ENCODE assay signal across 8 cellular contexts in the genomic region with DNA sequence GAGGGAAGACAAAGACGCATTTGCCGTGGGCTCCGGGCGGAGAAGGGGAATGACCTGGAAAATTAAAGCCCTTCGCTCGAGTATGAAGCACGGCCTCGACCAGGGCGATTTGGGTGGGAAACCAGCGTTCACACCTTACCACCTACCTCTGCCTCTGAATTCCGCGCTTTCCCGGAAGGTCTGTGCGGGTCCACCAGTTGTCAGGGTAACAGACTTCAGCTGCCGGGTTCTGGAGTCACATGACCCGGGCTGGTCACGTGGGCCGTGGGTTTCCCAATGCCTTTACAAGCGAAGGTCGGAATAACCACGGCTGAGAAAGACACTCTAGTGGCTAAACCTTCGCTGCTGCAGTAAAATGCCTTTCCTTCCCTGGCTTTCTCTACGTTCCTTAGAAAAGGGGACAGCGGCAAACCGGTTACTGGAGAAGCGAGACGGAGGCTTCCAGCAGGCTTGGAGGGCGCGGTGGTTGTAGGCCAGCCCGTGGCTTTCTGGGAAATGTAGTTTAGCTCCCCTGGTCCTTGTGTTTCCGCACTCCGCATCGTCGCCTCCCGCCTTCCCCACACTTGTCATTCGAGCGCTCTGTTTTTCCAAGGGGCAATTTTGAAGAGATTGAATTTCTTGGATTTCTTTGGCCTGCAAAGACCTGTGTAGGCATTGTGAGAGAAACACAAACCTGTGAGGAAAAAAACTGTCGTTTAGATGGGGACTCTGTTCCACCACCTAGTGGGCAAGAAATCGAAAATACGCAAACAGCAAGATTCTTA. TPM values are rescaled to one million over a fixed set of nuclear protein-coding genes. Genes with fewer than 3 reads are reported as not detected.
DNase-seq lines count a peak whose midpoint lies in the region; ATAC-seq and TF ChIP-seq lines count a peak whose summit lies in the region.

A gene with protein sequence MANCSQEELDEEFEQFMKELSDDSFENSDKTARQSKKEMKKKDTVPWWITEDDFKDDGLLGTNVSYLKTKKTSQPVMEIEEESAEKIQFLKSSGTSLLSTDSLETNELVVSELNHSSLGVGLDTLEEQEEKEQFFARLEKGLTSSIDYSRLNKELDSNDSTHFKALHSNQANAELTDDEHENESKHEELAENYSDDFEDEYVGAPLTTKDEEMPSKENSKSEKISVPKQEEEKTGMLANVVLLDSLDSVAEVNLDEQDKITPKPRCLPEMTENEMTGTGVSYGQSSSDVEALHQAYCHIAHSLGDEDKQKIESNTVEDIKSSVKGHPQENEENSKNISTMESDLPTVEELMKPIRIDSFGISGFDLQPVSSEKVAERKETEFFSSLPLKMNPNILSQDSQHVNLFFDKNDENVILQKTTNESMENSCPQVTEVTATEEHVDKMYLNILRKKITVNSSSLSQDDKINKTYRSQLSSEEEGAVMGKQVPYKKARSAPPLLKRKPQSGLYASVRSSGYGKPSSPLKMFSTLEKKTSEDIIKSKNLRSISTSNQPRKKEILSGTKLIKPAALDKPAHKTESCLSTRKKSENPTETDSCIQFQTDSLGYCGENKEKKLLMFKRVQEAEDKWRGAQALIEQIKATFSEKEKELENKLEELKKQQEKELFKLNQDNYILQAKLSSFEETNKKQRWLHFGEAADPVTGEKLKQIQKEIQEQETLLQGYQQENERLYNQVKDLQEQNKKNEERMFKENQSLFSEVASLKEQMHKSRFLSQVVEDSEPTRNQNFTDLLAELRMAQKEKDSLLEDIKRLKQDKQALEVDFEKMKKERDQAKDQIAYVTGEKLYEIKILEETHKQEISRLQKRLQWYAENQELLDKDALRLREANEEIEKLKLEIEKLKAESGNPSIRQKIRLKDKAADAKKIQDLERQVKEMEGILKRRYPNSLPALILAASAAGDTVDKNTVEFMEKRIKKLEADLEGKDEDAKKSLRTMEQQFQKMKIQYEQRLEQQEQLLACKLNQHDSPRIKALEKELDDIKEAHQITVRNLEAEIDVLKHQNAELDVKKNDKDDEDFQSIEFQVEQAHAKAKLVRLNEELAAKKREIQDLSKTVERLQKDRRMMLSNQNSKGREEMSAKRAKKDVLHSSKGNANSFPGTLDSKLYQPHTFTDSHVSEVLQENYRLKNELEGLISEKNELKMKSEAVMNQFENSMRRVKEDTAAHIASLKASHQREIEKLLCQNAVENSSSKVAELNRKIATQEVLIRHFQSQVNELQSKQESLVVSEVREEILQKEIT (N-terminal part only) (minus strand): TSS at position 210 of the 764 bp plus-strand sequence. CDS start 1,250 bp downstream, outside the sequence.

- H3K4me3 ChIP-seq in OCI-LY3 (ENCODE audit: low read length) = peak within 1 kb of the TSS; percentile 87
- peak within 1 kb of the TSS; percentile 63 to 95 for H3K4me3 ChIP-seq in muscle layer of colon (ENCODE audit: low read depth in 1 of 2, low read length in 2 of 2)

- H3K79me2 ChIP-seq in OCI-LY3 (ENCODE audit: low read length) = no peaks in the 10 kb centered on the region

- H3K9me3 ChIP-seq in OCI-LY3 (ENCODE audit: insufficient read depth, low read length) (no peaks in the 10 kb centered on the region), muscle layer of colon (ENCODE audit: low read length) (no peaks in the 10 kb centered on the region)

- peak; percentile 99 for ATAC-seq in GM21526 (IDR thresholded peaks at IDR 0.05; ENCODE audit: low FRiP score, unreplicated experiment)
- ATAC-seq in esophagus mucosa = peak; percentile 94

- DNase-seq in DMS114 treated with DMSO at 0.1 percent for 48 hours (lab: John Stamatoyannopoulos, UW; ENCODE audit: unreplicated experiment) (peak; percentile 78), HuH-7.5 (ENCODE audit: low spot score) (peak; percentile 47), activated T-cell treated with anti-CD3 and anti-CD28 coated beads for 48 hours (ENCODE audit: low read depth) (peak; percentile 77)
- peak; percentile 80 for DNase-seq in stimulated activated CD8-positive, alpha-beta memory T cell treated with anti-CD3 and anti-CD28 coated beads, Interleukin-7, amount 100 ng/mL, for 24 hours (ENCODE audit: low read depth)

- peak within 1 kb of the TSS; percentile 21; the same call in 1 of the 2 replicates for H3K27ac ChIP-seq in OCI-LY3 (ENCODE audit: low read length)
- H3K27ac ChIP-seq in muscle layer of colon (ENCODE audit: low read depth, low read length) = peak within 1 kb of the TSS; percentile 86

- H3K4me1 ChIP-seq in OCI-LY3 (ENCODE audit: low read length) (peaks cover 11% of the 10 kb centered on the region), muscle layer of colon (ENCODE audit: insufficient read depth, low read length) (peaks cover 9% of the 10 kb centered on the region)

- peak within 1 kb of the TSS; percentile 69 for H3K9ac ChIP-seq in OCI-LY3 (ENCODE audit: low read length)
- peak within 1 kb of the TSS; percentile 77 for H3K9ac ChIP-seq in muscle layer of colon (ENCODE audit: low read length)

- TF ChIP-seq CTCF in OCI-LY3 (IDR thresholded peaks at IDR 0.05; ENCODE audit: low read depth, low read length) = peak; percentile 93

- no peaks in the 10 kb centered on the region for H3K36me3 ChIP-seq in OCI-LY3 (replicated peaks; ENCODE audit: low read depth, low read length)
- no peaks in the 10 kb centered on the region for H3K36me3 ChIP-seq in muscle layer of colon (ENCODE audit: insufficient read depth, low read length)

- peak within 1 kb of the TSS; percentile 75 for H3K4me2 ChIP-seq in OCI-LY3 (ENCODE audit: low read length)

- H2AFZ ChIP-seq in OCI-LY3 (ENCODE audit: low read depth, low read length) = peak within 1 kb of the TSS; percentile 97

- H3K27me3 ChIP-seq in OCI-LY3 (ENCODE audit: low read depth, low read length) (peaks cover 16% of the 10 kb centered on the region), muscle layer of colon (ENCODE audit: control insufficient read depth in 1 of 2, insufficient read depth in 2 of 2, low read length in 2 of 2) (no peaks in the 10 kb centered on the region)

- no peaks in the 10 kb centered on the region for H4K20me1 ChIP-seq in OCI-LY3 (ENCODE audit: insufficient read depth, low read length)

RNA-seq across cellular contexts. Expression of the gene that starts here (rescaled TPM):
- 4.5 TPM for total RNA-seq in esophagus mucosa

Comparison
In these comparisons a context has a peak if more than half of its experiments do, and no peak if none do; other contexts are left out.
1. Peak in every context shown above with its lines: DNase-seq, ATAC-seq, H3K4me3 ChIP-seq and H3K27ac ChIP-seq.